Comparison of ENCODE assay signal across 1 cellular context in the genomic region with DNA sequence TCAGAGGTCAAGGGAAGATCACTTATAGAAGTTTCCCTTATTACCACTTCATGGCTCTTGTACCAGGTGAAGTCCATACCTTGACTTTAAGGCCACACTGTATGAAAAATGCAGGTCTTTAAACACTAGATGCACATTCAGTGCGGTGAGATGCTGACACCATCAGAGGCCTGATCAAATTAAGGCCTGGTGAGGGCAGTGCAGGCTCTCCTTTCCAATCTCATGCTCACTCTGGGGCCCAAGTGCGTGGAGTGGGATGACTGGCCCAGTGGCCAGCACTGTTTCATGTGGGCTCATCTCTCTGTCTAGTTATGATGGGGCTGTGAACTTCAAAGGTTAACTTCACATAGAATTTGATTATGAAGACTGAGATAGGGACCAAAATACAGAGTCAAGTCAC.
TF ChIP-seq lines count a peak whose summit lies in the region.

No MANE protein-coding gene starts in this region.

TF ChIP-seq in WTC11, 78 proteins besides CTCF, POLR2A, EP300 and RAD21 (continued from another document):
- TF ChIP-seq RORB (CRISPR knock-in tag; IDR thresholded peaks at IDR 0.05) (no peak), RELA (CRISPR knock-in tag; IDR thresholded peaks at IDR 0.05; ENCODE audit: borderline replicate concordance) (no peak), ETV6 (CRISPR knock-in tag; IDR thresholded peaks at IDR 0.05) (no peak), TEAD4 (CRISPR knock-in tag; IDR thresholded peaks at IDR 0.05) (no peak)
- TF ChIP-seq, protein P1, sequence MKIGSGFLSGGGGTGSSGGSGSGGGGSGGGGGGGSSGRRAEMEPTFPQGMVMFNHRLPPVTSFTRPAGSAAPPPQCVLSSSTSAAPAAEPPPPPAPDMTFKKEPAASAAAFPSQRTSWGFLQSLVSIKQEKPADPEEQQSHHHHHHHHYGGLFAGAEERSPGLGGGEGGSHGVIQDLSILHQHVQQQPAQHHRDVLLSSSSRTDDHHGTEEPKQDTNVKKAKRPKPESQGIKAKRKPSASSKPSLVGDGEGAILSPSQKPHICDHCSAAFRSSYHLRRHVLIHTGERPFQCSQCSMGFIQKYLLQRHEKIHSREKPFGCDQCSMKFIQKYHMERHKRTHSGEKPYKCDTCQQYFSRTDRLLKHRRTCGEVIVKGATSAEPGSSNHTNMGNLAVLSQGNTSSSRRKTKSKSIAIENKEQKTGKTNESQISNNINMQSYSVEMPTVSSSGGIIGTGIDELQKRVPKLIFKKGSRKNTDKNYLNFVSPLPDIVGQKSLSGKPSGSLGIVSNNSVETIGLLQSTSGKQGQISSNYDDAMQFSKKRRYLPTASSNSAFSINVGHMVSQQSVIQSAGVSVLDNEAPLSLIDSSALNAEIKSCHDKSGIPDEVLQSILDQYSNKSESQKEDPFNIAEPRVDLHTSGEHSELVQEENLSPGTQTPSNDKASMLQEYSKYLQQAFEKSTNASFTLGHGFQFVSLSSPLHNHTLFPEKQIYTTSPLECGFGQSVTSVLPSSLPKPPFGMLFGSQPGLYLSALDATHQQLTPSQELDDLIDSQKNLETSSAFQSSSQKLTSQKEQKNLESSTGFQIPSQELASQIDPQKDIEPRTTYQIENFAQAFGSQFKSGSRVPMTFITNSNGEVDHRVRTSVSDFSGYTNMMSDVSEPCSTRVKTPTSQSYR (CRISPR knock-in tag; IDR thresholded peaks at IDR 0.05) = no peak
- TF ChIP-seq, protein P2, sequence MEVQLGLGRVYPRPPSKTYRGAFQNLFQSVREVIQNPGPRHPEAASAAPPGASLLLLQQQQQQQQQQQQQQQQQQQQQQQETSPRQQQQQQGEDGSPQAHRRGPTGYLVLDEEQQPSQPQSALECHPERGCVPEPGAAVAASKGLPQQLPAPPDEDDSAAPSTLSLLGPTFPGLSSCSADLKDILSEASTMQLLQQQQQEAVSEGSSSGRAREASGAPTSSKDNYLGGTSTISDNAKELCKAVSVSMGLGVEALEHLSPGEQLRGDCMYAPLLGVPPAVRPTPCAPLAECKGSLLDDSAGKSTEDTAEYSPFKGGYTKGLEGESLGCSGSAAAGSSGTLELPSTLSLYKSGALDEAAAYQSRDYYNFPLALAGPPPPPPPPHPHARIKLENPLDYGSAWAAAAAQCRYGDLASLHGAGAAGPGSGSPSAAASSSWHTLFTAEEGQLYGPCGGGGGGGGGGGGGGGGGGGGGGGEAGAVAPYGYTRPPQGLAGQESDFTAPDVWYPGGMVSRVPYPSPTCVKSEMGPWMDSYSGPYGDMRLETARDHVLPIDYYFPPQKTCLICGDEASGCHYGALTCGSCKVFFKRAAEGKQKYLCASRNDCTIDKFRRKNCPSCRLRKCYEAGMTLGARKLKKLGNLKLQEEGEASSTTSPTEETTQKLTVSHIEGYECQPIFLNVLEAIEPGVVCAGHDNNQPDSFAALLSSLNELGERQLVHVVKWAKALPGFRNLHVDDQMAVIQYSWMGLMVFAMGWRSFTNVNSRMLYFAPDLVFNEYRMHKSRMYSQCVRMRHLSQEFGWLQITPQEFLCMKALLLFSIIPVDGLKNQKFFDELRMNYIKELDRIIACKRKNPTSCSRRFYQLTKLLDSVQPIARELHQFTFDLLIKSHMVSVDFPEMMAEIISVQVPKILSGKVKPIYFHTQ (CRISPR knock-in tag; IDR thresholded peaks at IDR 0.05) = no peak
TF ChIP-seq in WTC11: peak in this region for 0.
